In genomic region chr18:79402209-79402576, GRCh38 we compare ENCODE assay signal across 14 cellular contexts. TPM values are rescaled to one million over a fixed set of nuclear protein-coding genes. Genes with fewer than 3 reads are reported as not detected.
DNase-seq lines count a peak whose midpoint lies in the region; ATAC-seq, FAIRE-seq and TF ChIP-seq lines count a peak whose summit lies in the region.
"Had no signal": no experiment of that assay in that cellular context is flagged by ENCODE, and none has a peak within 500 bp of the region (broad histone marks: within the 10 kb centered on the region; RNA-seq: fewer than 3 reads in every experiment).

No MANE protein-coding gene starts in this region.

- no peak overlapping the region for H2AFZ ChIP-seq in H1 (ENCODE audit: low read length)

- H3K27ac Mint-ChIP-seq in CD8-positive, alpha-beta memory T cell: peak overlapping the region in 7 of 8 donors; percentile 32 to 99 (median 89)
- peak overlapping the region; percentile 97 for H3K27ac Mint-ChIP-seq in T-cell

- H3K56ac ChIP-seq in H1 (replicated peaks; ENCODE audit: insufficient read length, low read depth, low read length): no peak overlapping the region

- TF ChIP-seq POLR2A in H1 (IDR thresholded peaks at IDR 0.05; ENCODE audit: control extremely low read depth in 1 of 2, low read depth in 2 of 2, low read length in 2 of 2): no peak

- peaks cover 4 to 31% (median 5%) of the 10 kb centered on the region in 3 donors for H3K36me3 Mint-ChIP-seq in CD8-positive, alpha-beta memory T cell
- H3K36me3 Mint-ChIP-seq in T-cell: peaks cover 4% of the 10 kb centered on the region

- no peak for TF ChIP-seq EP300 in H1 (IDR thresholded peaks at IDR 0.05; ENCODE audit: borderline replicate concordance in 1 of 2, low read depth in 2 of 2, low read length in 2 of 2)

- peak in 1 of 5 donors; percentile 41 for DNase-seq in CD8-positive, alpha-beta memory T cell
- DNase-seq in T-cell (no peak), H1 (ENCODE audit: low read depth in 1 of 2, low spot score in 2 of 2) (no peak), glomerular visceral epithelial cell (ENCODE audit: extremely low spot score) (no peak), HEK293T (ENCODE audit: extremely low spot score) (no peak)
- DNase-seq: activated gamma-delta T cell treated with Interleukin-2 at 50 U/mL for 16 hours, Caco-2, foreskin fibroblast, MM.1S, SHP77 had no signal

- H3K23ac ChIP-seq in H1 (ENCODE audit: insufficient read length): no peak overlapping the region

- peaks cover 2 to 4% of the 10 kb centered on the region in 2 experiments for H4K20me1 ChIP-seq in H1 (replicated peaks in 1 of 2; ENCODE audit: control insufficient read depth in 1 of 2, insufficient read depth in 2 of 2, low read length in 2 of 2)

- H3K4me1 Mint-ChIP-seq in CD8-positive, alpha-beta memory T cell: peaks cover 51 to 66% (median 60%) of the 10 kb centered on the region in 3 donors
- peaks cover 71 to 80% (median 75%) of the 10 kb centered on the region in 3 donors for H3K4me1 Mint-ChIP-seq in T-cell

- H3K23me2 ChIP-seq in H1 (ENCODE audit: low read depth, low read length): peaks cover 3% of the 10 kb centered on the region; the same call in 1 of the 2 replicates

- H3K27ac ChIP-seq in CD8-positive, alpha-beta memory T cell (ENCODE audit: low read depth, low read length): no peak overlapping the region
- H3K27ac ChIP-seq in H1 (ENCODE audit: low read depth, low read length): no peak overlapping the region
- H3K27ac ChIP-seq in rectal smooth muscle tissue (ENCODE audit: low read depth, low read length): no peak overlapping the region
- H3K27ac ChIP-seq: VCaP had no signal

- ATAC-seq in T-cell (replicated peaks in 1 of 4) (no peak), GM18858 (IDR thresholded peaks at IDR 0.05; ENCODE audit: unreplicated experiment) (no peak), HG03442 (IDR thresholded peaks at IDR 0.05; ENCODE audit: unreplicated experiment) (no peak)

- H3K36me3 ChIP-seq in CD8-positive, alpha-beta memory T cell (ENCODE audit: insufficient read depth, low read length): no peaks in the 10 kb centered on the region
- H3K36me3 ChIP-seq in H1 (ENCODE audit: control insufficient read depth in 2 of 4, insufficient read depth in 4 of 4, low read length in 3 of 4) (no peaks in the 10 kb centered on the region), rectal smooth muscle tissue (ENCODE audit: control insufficient read depth, insufficient read depth, low read length) (no peaks in the 10 kb centered on the region)

- 0 out of 2 replicates have a peak overlapping the region, but pooled peaks have one; percentile 9 for H2BK12ac ChIP-seq in H1 (ENCODE audit: low read depth, low read length)

- H3K9ac ChIP-seq in H1 (replicated peaks in 1 of 4; ENCODE audit: extremely low read depth in 1 of 4, low read depth in 3 of 4, low read length in 3 of 4) (no peak overlapping the region), rectal smooth muscle tissue (ENCODE audit: low read length) (no peak overlapping the region)

- no peak overlapping the region for H3K4me3 ChIP-seq in CD8-positive, alpha-beta memory T cell (ENCODE audit: low read length)
- H3K4me3 ChIP-seq in H1 (ENCODE audit: extremely low read depth in 1 of 4, insufficient read depth in 2 of 4, low read depth in 3 of 4, low read length in 4 of 4): no peak overlapping the region
- peak overlapping the region; percentile 26 for H3K4me3 ChIP-seq in rectal smooth muscle tissue (ENCODE audit: low read length)

- no peak overlapping the region for H2BK120ac ChIP-seq in H1 (replicated peaks; ENCODE audit: low read depth, low read length)

- no peak overlapping the region for H4K91ac ChIP-seq in H1 (replicated peaks; ENCODE audit: insufficient read length, low read length)

- H3K4me1 ChIP-seq in CD8-positive, alpha-beta memory T cell (ENCODE audit: insufficient read depth, low read length): peaks cover 61% of the 10 kb centered on the region
- H3K4me1 ChIP-seq in H1 (replicated peaks in 1 of 4; ENCODE audit: control insufficient read depth in 3 of 4, insufficient read depth in 4 of 4, low read length in 3 of 4): peaks cover 0 to 7% (median 2%) of the 10 kb centered on the region in 4 experiments; a peak in 4 of 7 replicates
- peaks cover 17% of the 10 kb centered on the region for H3K4me1 ChIP-seq in rectal smooth muscle tissue (ENCODE audit: control insufficient read depth, insufficient read depth, low read length)
- H3K4me1 ChIP-seq: Caco-2 had no signal

- H3K4me2 ChIP-seq in H1 (ENCODE audit: insufficient read depth in 1 of 2, low read depth in 2 of 2, low read length in 2 of 2): no peak overlapping the region

- no peak overlapping the region for H3K14ac ChIP-seq in H1 (ENCODE audit: insufficient read length)

- no peak for TF ChIP-seq RAD21 in H1 (IDR thresholded peaks at IDR 0.05 in 1 of 2, conservative IDR thresholded peaks at IDR 0.05 in 1 of 2; ENCODE audit: low read depth in 2 of 2, low read length in 2 of 2)

- H2BK5ac ChIP-seq in H1 (ENCODE audit: low read depth, low read length): no peak overlapping the region

- H3K9me3 ChIP-seq in CD8-positive, alpha-beta memory T cell (ENCODE audit: low read length): no peaks in the 10 kb centered on the region
- H3K9me3 ChIP-seq in H1 (ENCODE audit: insufficient read depth in 2 of 2, low read depth in 1 of 2, low read length in 1 of 2): no peaks in the 10 kb centered on the region
- H3K9me3 ChIP-seq: Caco-2 had no signal

- CTCF ChIA-PET in CD8-positive, alpha-beta memory T cell (lab: Charles Lee): interaction anchor here (4.2 kb wide), 1 partner anchor 121 kb away, joined by 14 read pairs; no protein-coding TSS in a partner anchor
- CTCF ChIA-PET in T-cell (lab: Charles Lee): no interaction called here
- CTCF ChIA-PET in H1 (lab: Charles Lee; ENCODE audit: partially characterized antibody): interaction anchor here (2.5 kb wide), 1 partner anchor 22 kb away, joined by 7 read pairs; no protein-coding TSS in a partner anchor
- CTCF ChIA-PET in HEK293T (lab: Yijun Ruan, JAX): no interaction called here

- 0 out of 2 replicates have a peak overlapping the region, but pooled peaks have one; percentile 24 for H2AK5ac ChIP-seq in H1 (ENCODE audit: low read depth, low read length)

- no peak overlapping the region for H2BK20ac ChIP-seq in H1 (ENCODE audit: low read length)

- H3K27me3 ChIP-seq in CD8-positive, alpha-beta memory T cell (ENCODE audit: insufficient read depth, low read length, poor library complexity, severe bottlenecking): no peaks in the 10 kb centered on the region
- H3K27me3 ChIP-seq in H1 (replicated peaks in 1 of 4; ENCODE audit: control insufficient read depth in 3 of 4, extremely low read depth in 1 of 4, insufficient read depth in 3 of 4, low read length in 3 of 4) (peaks cover 23 to 27% (median 26%) of the 10 kb centered on the region in 4 experiments), rectal smooth muscle tissue (ENCODE audit: control insufficient read depth, insufficient read depth, low read length) (no peaks in the 10 kb centered on the region)

- no peaks in the 10 kb centered on the region for H3K79me2 ChIP-seq in H1 (ENCODE audit: control insufficient read depth in 1 of 2, insufficient read depth in 2 of 2, low read length in 2 of 2)

- H3K18ac ChIP-seq in H1 (ENCODE audit: extremely low read depth, low read length): no peak overlapping the region

- H4K5ac ChIP-seq in H1 (ENCODE audit: insufficient read length, low read depth, low read length): no peak overlapping the region

- TF ChIP-seq CTCF in H1 (IDR thresholded peaks at IDR 0.05; ENCODE audit: control extremely low read depth in 1 of 3, insufficient read depth in 1 of 3, low read depth in 1 of 3, low read length in 3 of 3): no peak

- no peak overlapping the region for H4K8ac ChIP-seq in H1 (ENCODE audit: extremely low read depth, insufficient read depth, low read length)

- no peaks in the 10 kb centered on the region for H3K79me1 ChIP-seq in H1 (ENCODE audit: low read depth, low read length)

- H3K4me3 Mint-ChIP-seq in CD8-positive, alpha-beta memory T cell: peak overlapping the region; percentile 67 to 95 (median 86)
- H3K4me3 Mint-ChIP-seq in T-cell: peak overlapping the region; percentile 79 to 91 (median 88)

- no peak overlapping the region for H3K4ac ChIP-seq in H1 (replicated peaks; ENCODE audit: insufficient read length, low read depth, low read length)

- peaks cover 0 to 3% of the 10 kb centered on the region in 2 donors for H3K27me3 Mint-ChIP-seq in CD8-positive, alpha-beta memory T cell
- no peaks in the 10 kb centered on the region for H3K27me3 Mint-ChIP-seq in T-cell

- WGBS in H1 (ENCODE audit: extremely low coverage in 1 of 2, insufficient coverage in 1 of 2, insufficient read length in 1 of 2, insufficient replicate concordance in 2 of 2, low coverage in 1 of 2, low lambda C conversion rate in 2 of 2, missing lambda C conversion rate in 1 of 2), 2 experiments: 91% methylated on average over 16 of the region's 16 CpGs; no CpG with 5 or more reads in 1 of the 2 experiments

- no peak for FAIRE-seq in H1 (lab: Jason Lieb, UNC)

- no peaks in the 10 kb centered on the region for H3K9me3 Mint-ChIP-seq in CD8-positive, alpha-beta memory T cell
- no peaks in the 10 kb centered on the region for H3K9me3 Mint-ChIP-seq in T-cell

- POLR2A ChIA-PET in CD8-positive, alpha-beta memory T cell (lab: Charles Lee): interaction anchor here (1.8 kb wide), 1 partner anchor 105 kb away, joined by 4 read pairs; no protein-coding TSS in a partner anchor
- POLR2A ChIA-PET in T-cell (lab: Charles Lee) (interaction anchor here in 1 of 2 donors (0.6 kb wide), 1 partner anchor 8 kb away, joined by 3 read pairs; no protein-coding TSS in a partner anchor), H1 (lab: Charles Lee; ENCODE audit: partially characterized antibody) (interaction anchor here (2.1 kb wide), 1 partner anchor 9 kb away, joined by 6 read pairs; no protein-coding TSS in a partner anchor), HEK293T (lab: Yijun Ruan, JAX) (no interaction called here)

- no peak overlapping the region for H2BK15ac ChIP-seq in H1 (ENCODE audit: low read length)

TF ChIP-seq in H1, 55 proteins besides CTCF, POLR2A, EP300 and RAD21 (continues in another document):
- no peak for TF ChIP-seq BACH1 (IDR thresholded peaks at IDR 0.05; ENCODE audit: low read length)

TF ChIP-seq in HEK293T, 16 proteins besides CTCF, POLR2A, EP300 and RAD21 (continues in another document):
- TF ChIP-seq LEF1 (IDR thresholded peaks at IDR 0.05; ENCODE audit: borderline replicate concordance): no peak
- no peak for TF ChIP-seq SUZ12 (IDR thresholded peaks at IDR 0.05)
- TF ChIP-seq SP1 (IDR thresholded peaks at IDR 0.05): no peak
- TF ChIP-seq ZNF384 (IDR thresholded peaks at IDR 0.05): no peak

RNA-seq across cellular contexts. Expression of gene NFATC1, which starts 6.5 kb away (rescaled TPM):
- 10 to 100 TPM; 45.9 to 46.7 TPM for total RNA-seq in CD8-positive, alpha-beta memory T cell
- polyA plus RNA-seq in CD8-positive, alpha-beta memory T cell: 36.7 TPM
- total RNA-seq in T-cell: 100 to 1,000 TPM in 1 of 5 donors, 10 to 100 TPM in 4; 58.1 to 108 (median 66.0) TPM
- total RNA-seq in H1 (2021; fragmentation: NEBNext Ultra II Directional; extraction: Animal tissue kit (Norgen Biotek cat#: 25700)): 6.6 and 6.8 TPM in 2 replicates
- 2.0 and 3.2 TPM in 2 replicates for polyA plus RNA-seq in H1 (2011; rRNA removed)
- 1.4 TPM for polyA plus RNA-seq in H1 (2011; cell fraction: cytosol; rRNA removed)
- 4.2 TPM for polyA plus RNA-seq in H1 (2011; cell fraction: nucleus; rRNA removed)
- polyA plus RNA-seq in H1 (2012, experiment 1 of 2): 4.8 to 6.0 TPM (median 5.5 TPM) in 4 replicates
- 4.5 TPM for polyA plus RNA-seq in H1 (2012, experiment 2 of 2)
- polyA plus RNA-seq in H1 (2013, experiment 1 of 2): 3.5 TPM
- 3.6 TPM for polyA plus RNA-seq in H1 (2013, experiment 2 of 2)
- 2.4 and 2.8 TPM in 2 replicates for polyA minus RNA-seq in H1 (2011; rRNA and poly(A)+ RNA removed)
- polyA minus RNA-seq in H1 (2011; cell fraction: cytosol; rRNA and poly(A)+ RNA removed): 7.3 TPM
- polyA minus RNA-seq in H1 (2011; cell fraction: nucleus; rRNA and poly(A)+ RNA removed): 8.7 TPM

Comparison
In these comparisons a context has a peak if more than half of its experiments do, and no peak if none do; other contexts are left out.
1. CTCF ChIA-PET loops: an anchor here in CD8-positive, alpha-beta memory T cell (4.2 kb wide) and H1 (2.5 kb wide); none called in T-cell and HEK293T.